ENCODE assay signal across 8 cellular contexts in the genomic region with DNA sequence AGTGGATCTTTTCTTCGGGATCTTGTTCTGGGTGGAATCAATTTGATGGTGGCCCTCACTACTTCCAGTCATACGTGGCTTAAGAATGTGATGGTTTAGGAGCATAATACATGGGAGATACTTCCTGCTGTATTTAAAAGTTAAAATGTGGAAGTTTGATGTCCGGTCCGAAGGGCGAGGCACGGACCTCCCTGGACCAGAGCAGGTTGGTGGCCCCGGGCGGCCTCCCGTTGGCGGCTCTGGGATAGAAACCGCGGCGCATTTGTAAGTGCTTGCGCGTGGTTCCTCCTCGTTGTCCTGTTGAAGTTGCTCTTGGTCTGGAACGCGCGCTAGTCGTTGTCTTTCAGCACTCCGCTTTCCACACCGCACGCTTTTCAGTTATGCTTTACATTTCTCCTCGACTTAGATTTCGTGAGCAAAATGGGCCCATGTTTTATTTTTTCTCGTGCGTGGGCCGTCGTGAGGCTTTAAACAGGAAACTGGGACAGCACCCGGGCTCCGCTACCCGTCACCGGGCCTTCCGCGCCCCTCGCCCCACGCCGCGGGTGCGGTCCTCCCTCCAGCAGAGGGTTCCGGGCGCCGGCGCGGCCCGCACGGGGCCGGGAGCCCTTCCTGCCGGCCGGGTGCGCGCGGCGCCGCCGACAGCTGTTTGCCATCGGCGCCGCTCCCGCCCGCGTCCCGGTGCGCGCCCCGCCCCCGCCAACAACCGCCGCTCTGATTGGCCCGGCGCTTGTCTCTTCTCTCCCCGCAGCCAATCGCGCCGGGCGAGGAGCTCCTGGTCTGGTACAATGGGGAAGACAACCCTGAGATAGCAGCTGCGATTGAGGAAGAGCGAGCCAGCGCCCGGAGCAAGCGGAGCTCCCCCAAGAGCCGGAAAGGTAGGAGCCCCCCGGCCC.
DNase-seq lines count a peak whose midpoint lies in the region; ATAC-seq and TF ChIP-seq lines count a peak whose summit lies in the region.

No MANE protein-coding gene starts in this region.

- DNase-seq in AG10803 (ENCODE audit: low read depth) (peak; percentile 96), NCI-H226 (peak; percentile 94), islet precursor cell (peak; percentile 98)
- DNase-seq in activated CD4-positive, CD25-positive, alpha-beta regulatory T cell (lab: John Stamatoyannopoulos, UW): peak; percentile 85 to 94 (median 89)
- peak; percentile 96 for DNase-seq in central memory CD4-positive, alpha-beta T cell
- peak; percentile 95 for DNase-seq in stimulated activated CD4-positive, alpha-beta T cell treated with anti-CD3 and anti-CD28 coated beads, Interleukin-12 subunit alpha, Interleukin-12 subunit beta, amount 100 ng/mL, for 4 hours

- TF ChIP-seq CTCF in AG10803 (conservative IDR thresholded peaks at IDR 0.05; ENCODE audit: low read length): no peak

- ATAC-seq in GM19025 (IDR thresholded peaks at IDR 0.05; ENCODE audit: low read depth, unreplicated experiment): peak; percentile 75
- ATAC-seq in HG03280 (IDR thresholded peaks at IDR 0.05; ENCODE audit: unreplicated experiment): peak; percentile 85

- H3K4me3 ChIP-seq in AG10803 (ENCODE audit: low read length): peak overlapping the region; percentile 83

Comparison
In these comparisons a context has a peak if more than half of its experiments do, and no peak if none do; other contexts are left out.
1. Peak in every context shown above with its lines: DNase-seq, ATAC-seq and H3K4me3 ChIP-seq.